20 cellular contexts compared by ENCODE assay signal in the genomic region with DNA sequence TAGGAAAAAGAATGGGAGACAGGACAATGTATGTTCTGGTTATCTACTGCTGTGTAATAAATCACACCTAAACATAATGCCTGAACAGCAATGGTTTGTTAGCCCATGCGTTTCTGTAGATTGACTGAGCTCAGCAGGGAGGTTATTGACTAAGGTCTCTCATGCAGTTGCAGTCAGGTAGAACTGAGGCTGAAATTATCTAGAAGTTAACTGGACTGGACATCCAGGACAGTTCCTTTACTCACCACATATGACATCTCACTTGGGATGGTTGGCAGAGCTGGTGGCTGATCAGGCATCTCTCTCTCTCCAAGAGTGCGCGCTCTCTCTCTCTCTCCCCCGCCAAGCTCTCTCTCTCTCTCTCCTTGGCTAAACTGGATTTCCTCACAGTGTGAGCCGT. TPM values are rescaled to one million over a fixed set of nuclear protein-coding genes. Genes with fewer than 3 reads are reported as not detected.
DNase-seq lines count a peak whose midpoint lies in the region; ATAC-seq and TF ChIP-seq lines count a peak whose summit lies in the region.
"Had no signal": no experiment of that assay in that cellular context is flagged by ENCODE, and none has a peak within 500 bp of the region (broad histone marks: within the 10 kb centered on the region; RNA-seq: fewer than 3 reads in every experiment).

No MANE protein-coding gene starts in this region.

- H3K27ac ChIP-seq in 22Rv1 = peak overlapping the region; percentile 58
- H3K27ac ChIP-seq: SK-N-MC had no signal

- intact Hi-C loops in left colon (cut with DNase I, micrococcal nuclease) = no loop called here

- ATAC-seq in left colon (peak; percentile 32), HG02884 (IDR thresholded peaks at IDR 0.05; ENCODE audit: unreplicated experiment) (no peak)

- no peak for TF ChIP-seq CTCF in 22Rv1 (IDR thresholded peaks at IDR 0.05)

- DNase-seq in DMS153 treated with DMSO at 0.1 percent for 48 hours (lab: John Stamatoyannopoulos, UW; ENCODE audit: unreplicated experiment) (peak; percentile 72), NCI-H345 treated with DMSO at 0.1 percent for 48 hours (lab: John Stamatoyannopoulos, UW; ENCODE audit: unreplicated experiment) (peak; percentile 55), left colon (no peak), MV-4-11 (lab: John Stamatoyannopoulos, UW) (no peak), inferior parietal cortex (ENCODE audit: extremely low spot score) (no peak)
- DNase-seq: C1 segment of cervical spinal cord, DND-41, H9, MM.1S, NCI-H1092 treated with DMSO at 0.1 percent for 48 hours, NCI-H1694, NCI-H2081 treated with DMSO at 0.1 percent for 48 hours, NCI-H2227 treated with DMSO at 0.1 percent for 48 hours, SHP77 had no signal

RNA-seq across cellular contexts. Expression of a gene that starts 8.9 kb away (rescaled TPM):
- not detected for total RNA-seq in left colon
- total RNA-seq: G401, LHCN-M2, RPMI7951 had no signal

Comparison
In these comparisons a context has a peak if more than half of its experiments do, and no peak if none do; other contexts are left out.
1. DNase-seq: peak in DMS153 treated with DMSO at 0.1 percent for 48 hours (single experiment) and NCI-H345 treated with DMSO at 0.1 percent for 48 hours (single experiment); none in left colon (0 of 2), MV-4-11 (single experiment) and inferior parietal cortex (single experiment).